9 cellular contexts compared by ENCODE assay signal in the genomic region with DNA sequence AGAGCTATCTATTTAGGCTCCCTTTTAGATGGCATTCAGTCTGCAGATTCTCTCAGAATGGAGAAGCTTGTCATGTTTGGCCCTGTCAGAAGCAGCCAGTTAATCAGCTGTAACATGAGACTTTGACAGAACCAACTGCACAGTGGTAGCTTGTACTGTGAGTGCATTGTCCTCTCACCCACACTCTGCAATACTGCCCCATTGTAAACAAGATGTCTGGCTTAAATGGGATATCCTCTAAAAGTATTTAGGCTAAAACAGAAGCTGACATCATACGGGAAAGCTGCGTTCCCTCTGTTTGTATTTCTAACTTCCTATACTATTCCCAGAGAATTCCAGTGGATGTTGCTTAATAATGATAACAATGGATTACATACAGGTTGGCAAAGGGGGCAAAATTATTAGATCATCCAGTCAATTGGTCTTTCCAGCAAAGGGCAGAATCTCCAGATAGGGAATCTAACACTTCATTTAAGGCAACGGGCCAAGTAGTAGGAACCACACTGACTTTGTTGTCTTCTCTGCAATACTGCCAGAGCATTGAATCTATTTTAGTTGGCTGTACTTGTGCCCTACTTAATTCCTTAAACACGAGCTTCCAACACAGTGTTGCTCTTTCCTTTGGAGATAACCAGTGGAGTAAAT. TPM values are rescaled to one million over a fixed set of nuclear protein-coding genes. Genes with fewer than 3 reads are reported as not detected.
DNase-seq lines count a peak whose midpoint lies in the region; ATAC-seq, FAIRE-seq and TF ChIP-seq lines count a peak whose summit lies in the region.
"Had no signal": no experiment of that assay in that cellular context is flagged by ENCODE, and none has a peak within 500 bp of the region (broad histone marks: within the 10 kb centered on the region; RNA-seq: fewer than 3 reads in every experiment).

No MANE protein-coding gene starts in this region.

- peak; percentile 56 for ATAC-seq in mucosa of descending colon
- no peak for ATAC-seq in stimulated activated naive B cell treated with anti-CD40 and anti-IgM and Interleukin-4, amounts not matched to agents 10 μg/mL and 1 μg/mL and 100 μg/mL, for 72 hours (replicated peaks)

- peaks cover 18% of the 10 kb centered on the region for H3K4me1 ChIP-seq in mucosa of descending colon (ENCODE audit: low read depth)

- peaks cover 15 to 17% of the 10 kb centered on the region in 2 donors for H3K27me3 Mint-ChIP-seq in stimulated activated naive B cell treated with anti-CD40 and anti-IgM and Interleukin-4, amounts not matched to agents 10 μg/mL and 1 μg/mL and 100 μg/mL, for 72 hours

- intact Hi-C loops in mucosa of descending colon (cut with DNase I, micrococcal nuclease), result loop anchor here (5.0 to 10.0 kb wide), 2 partner anchors 349 to 356 kb away; no protein-coding TSS in a partner anchor

- H3K36me3 Mint-ChIP-seq in stimulated activated naive B cell treated with anti-CD40 and anti-IgM and Interleukin-4, amounts not matched to agents 10 μg/mL and 1 μg/mL and 100 μg/mL, for 72 hours, result no peaks in the 10 kb centered on the region

- no peak overlapping the region for H3K4me3 ChIP-seq in epithelial cell of esophagus (ENCODE audit: low read length)
- no peak overlapping the region for H3K4me3 ChIP-seq in mucosa of descending colon

- no peak for TF ChIP-seq CTCF in epithelial cell of esophagus (IDR thresholded peaks at IDR 0.05; ENCODE audit: insufficient read depth, low read depth, low read length, missing control alignments)
- TF ChIP-seq CTCF in mucosa of descending colon (IDR thresholded peaks at IDR 0.05), result no peak
- TF ChIP-seq CTCF in D721Med (IDR thresholded peaks at IDR 0.05; ENCODE audit: insufficient read depth, missing control alignments), result no peak

- peak; percentile 76 for DNase-seq in DMS153 (lab: John Stamatoyannopoulos, UW)
- peak; percentile 69 for DNase-seq in NCI-H345 (lab: John Stamatoyannopoulos, UW)
- DNase-seq in epithelial cell of esophagus (ENCODE audit: low read depth), result peak; percentile 88
- no peak for DNase-seq in mucosa of descending colon
- DNase-seq in NCI-H187 treated with DMSO at 0.1 percent for 48 hours (lab: John Stamatoyannopoulos, UW), result no peak
- DNase-seq in stimulated activated naive B cell treated with anti-CD40 and anti-IgM and Interleukin-4, amounts not matched to agents 10 μg/mL and 1 μg/mL and 100 μg/mL, for 72 hours, result no peak
- DNase-seq in cerebellum (ENCODE audit: low spot score), result no peak
- no peak for DNase-seq in D721Med (ENCODE audit: insufficient read length, low spot score)
- DNase-seq: activated gamma-delta T cell had no signal

- H3K36me3 ChIP-seq in mucosa of descending colon (ENCODE audit: low read depth), result no peaks in the 10 kb centered on the region

- H3K9me3 ChIP-seq in mucosa of descending colon, result no peaks in the 10 kb centered on the region

- H3K4me3 Mint-ChIP-seq in stimulated activated naive B cell treated with anti-CD40 and anti-IgM and Interleukin-4, amounts not matched to agents 10 μg/mL and 1 μg/mL and 100 μg/mL, for 72 hours, result no peak overlapping the region

- H3K9me3 Mint-ChIP-seq in stimulated activated naive B cell treated with anti-CD40 and anti-IgM and Interleukin-4, amounts not matched to agents 10 μg/mL and 1 μg/mL and 100 μg/mL, for 72 hours, result no peaks in the 10 kb centered on the region

- no peak overlapping the region for H3K27ac Mint-ChIP-seq in stimulated activated naive B cell treated with anti-CD40 and anti-IgM and Interleukin-4, amounts not matched to agents 10 μg/mL and 1 μg/mL and 100 μg/mL, for 72 hours

- peaks cover 2 to 7% of the 10 kb centered on the region in 2 donors for H3K4me1 Mint-ChIP-seq in stimulated activated naive B cell treated with anti-CD40 and anti-IgM and Interleukin-4, amounts not matched to agents 10 μg/mL and 1 μg/mL and 100 μg/mL, for 72 hours

- no peak for FAIRE-seq in D721Med (lab: Jason Lieb, UNC)

RNA-seq across cellular contexts. Expression of gene STAT4, which starts 15.4 kb away (rescaled TPM):
- total RNA-seq in mucosa of descending colon, result 1 to 10 TPM; 2.7 to 4.0 (median 3.6) TPM
- 6.4 TPM for total RNA-seq in cerebellum

Comparison
In these comparisons a context has a peak if more than half of its experiments do, and no peak if none do; other contexts are left out.
1. DNase-seq: peak in DMS153 (single experiment), NCI-H345 (single experiment) and epithelial cell of esophagus (single experiment); none in mucosa of descending colon (0 of 3), NCI-H187 treated with DMSO at 0.1 percent for 48 hours (single experiment), stimulated activated naive B cell treated with anti-CD40 and anti-IgM and Interleukin-4, amounts not matched to agents 10 μg/mL and 1 μg/mL and 100 μg/mL, for 72 hours (single experiment), cerebellum (single experiment) and D721Med (single experiment).